In the genomic region with DNA sequence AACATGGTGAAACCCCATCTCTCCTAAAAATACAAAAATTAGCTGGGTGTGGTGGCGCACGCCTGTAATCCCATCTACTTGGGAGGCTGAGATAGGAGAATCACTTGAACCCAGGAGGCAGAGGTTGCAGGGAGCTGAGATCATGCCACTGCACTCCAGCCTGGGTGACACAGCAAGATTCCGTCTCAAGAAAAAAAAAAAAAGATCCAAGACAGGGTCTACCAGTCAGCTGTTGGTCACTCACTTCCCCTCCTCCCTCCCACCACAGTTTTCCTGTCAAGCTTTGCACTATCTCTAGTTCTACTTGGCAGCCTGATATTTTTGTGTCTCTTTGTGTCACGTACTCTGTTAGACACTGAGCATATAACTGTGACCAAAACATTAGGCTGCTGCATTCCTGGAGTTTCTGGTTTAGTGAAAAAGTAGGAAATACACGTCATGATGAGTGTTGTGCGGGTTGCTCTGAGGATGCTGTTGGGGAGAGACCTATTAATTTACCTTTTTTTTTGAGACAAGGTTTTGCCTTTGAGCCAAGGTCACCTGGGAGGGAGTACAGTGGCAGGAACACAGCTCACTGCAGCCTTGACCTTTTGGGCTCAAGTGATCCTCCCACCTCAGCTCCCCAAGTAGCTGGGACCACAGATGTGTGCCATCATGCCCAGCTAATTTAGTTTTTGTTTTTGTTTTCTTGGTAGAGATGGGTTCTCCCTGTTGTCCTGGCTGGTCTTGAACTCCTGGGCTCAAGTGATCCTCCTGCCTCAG, we compare ENCODE assay signal across 2 cellular contexts. TPM values are rescaled to one million over a fixed set of nuclear protein-coding genes. Genes with fewer than 3 reads are reported as not detected.
"Had no signal": no experiment of that assay in that cellular context is flagged by ENCODE, and none has a peak within 500 bp of the region (broad histone marks: within the 10 kb centered on the region; RNA-seq: fewer than 3 reads in every experiment).

No MANE protein-coding gene starts in this region.

RNA-seq across cellular contexts. Expression of gene ROPN1L, which starts 48.9 kb away (rescaled TPM):
- total RNA-seq: activated CD4-positive, alpha-beta memory T cell treated with anti-CD3 and anti-CD28 coated beads for 36 hours had no signal
- polyA plus RNA-seq: keratinocyte had no signal
